ENCODE assay signal across 16 cellular contexts in genomic region chr5:124575731-124576130, GRCh38.
"Had no signal": no experiment of that assay in that cellular context is flagged by ENCODE, and none has a peak within 500 bp of the region (broad histone marks: within the 10 kb centered on the region; RNA-seq: fewer than 3 reads in every experiment).

No MANE protein-coding gene starts in this region.

- H3K27me3 ChIP-seq: esophagus muscularis mucosa, gastrocnemius medialis, left lung, right atrium auricular region, sigmoid colon had no signal

- H3K4me1 ChIP-seq: left lung, lower lobe of right lung, sigmoid colon had no signal

- H3K9me3 ChIP-seq: esophagus muscularis mucosa, gastrocnemius medialis, left lung, lower lobe of right lung, right atrium auricular region, sigmoid colon had no signal

- H3K36me3 ChIP-seq: esophagus muscularis mucosa, gastrocnemius medialis, left lung, lower lobe of right lung, right atrium auricular region, sigmoid colon had no signal

- H3K27ac ChIP-seq: esophagus muscularis mucosa, gastrocnemius medialis, left lung, lower lobe of right lung, right atrium auricular region, sigmoid colon, skin epidermis had no signal

- DNase-seq: central memory CD4-positive, alpha-beta T cell; cortex of kidney; effector memory CD4-positive, alpha-beta T cell; gastrocnemius medialis; islet precursor cell; left lung; lower lobe of right lung; naive B cell; posterior cingulate gyrus; sigmoid colon; stimulated activated CD4-positive, alpha-beta T cell treated with anti-CD3 and anti-CD28 coated beads, Interleukin-2, amount 100 ng/mL, for 24 hours; stimulated activated naive CD8-positive, alpha-beta T cell treated with anti-CD3 and anti-CD28 coated beads, Interleukin-15, amount 100 ng/mL, for 72 hours; trophoblast cell had no signal

- H3K4me3 ChIP-seq: esophagus muscularis mucosa, gastrocnemius medialis, left lung, lower lobe of right lung, right atrium auricular region, sigmoid colon, skin epidermis had no signal

- ATAC-seq: gastrocnemius medialis; left lung; lower lobe of right lung; stimulated activated naive CD8-positive, alpha-beta T cell treated with anti-CD3 and anti-CD28 coated beads, Interleukin-15, amount 100 ng/mL, for 72 hours had no signal
